Comparison of ENCODE assay signal across 1 cellular context in the genomic region with DNA sequence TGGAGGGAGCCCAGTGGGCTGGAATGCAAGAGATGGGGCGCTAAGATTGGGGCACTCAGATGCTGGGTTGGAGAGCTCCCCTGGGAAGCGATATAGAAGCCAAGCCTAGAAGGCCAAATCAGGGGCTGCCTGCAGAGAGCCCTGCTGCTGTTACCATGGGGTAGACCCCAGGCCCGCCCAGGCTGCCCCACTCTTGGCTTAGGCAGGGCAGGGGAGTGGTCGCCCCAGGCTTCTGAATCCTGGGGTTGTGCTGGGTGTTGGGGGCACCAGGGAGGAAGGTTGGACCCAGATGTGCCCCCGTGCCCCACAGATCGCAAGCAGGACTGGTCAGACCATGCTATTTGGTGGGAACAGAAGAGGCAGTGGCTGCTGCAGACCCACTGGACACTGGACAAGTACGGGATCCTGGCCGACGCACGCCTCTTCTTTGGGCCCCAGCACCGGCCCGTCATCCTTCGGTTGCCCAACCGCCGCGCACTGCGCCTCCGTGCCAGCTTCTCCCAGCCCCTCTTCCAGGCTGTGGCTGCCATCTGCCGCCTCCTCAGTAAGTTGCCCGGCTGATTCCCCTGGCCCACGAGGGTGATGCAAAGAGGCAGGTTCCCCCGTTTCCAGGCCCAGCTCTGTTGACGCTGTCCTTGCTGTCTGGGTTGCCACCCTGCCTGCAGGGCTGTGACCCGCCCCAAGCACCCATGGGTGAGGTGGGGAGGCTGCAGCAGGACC.
TF ChIP-seq lines count a peak whose summit lies in the region.

No MANE protein-coding gene starts in this region.

TF ChIP-seq in GM23338, 12 proteins besides CTCF, POLR2A, EP300 and RAD21:
- TF ChIP-seq STAT1 (IDR thresholded peaks at IDR 0.05; ENCODE audit: unreplicated experiment) (no peak), NANOG (IDR thresholded peaks at IDR 0.05; ENCODE audit: borderline replicate concordance) (no peak), POLR2AphosphoS5 (IDR thresholded peaks at IDR 0.05; ENCODE audit: low read depth) (no peak), ZNF114 (CRISPR knock-in tag; IDR thresholded peaks at IDR 0.05) (no peak)
- TF ChIP-seq, protein P1, sequence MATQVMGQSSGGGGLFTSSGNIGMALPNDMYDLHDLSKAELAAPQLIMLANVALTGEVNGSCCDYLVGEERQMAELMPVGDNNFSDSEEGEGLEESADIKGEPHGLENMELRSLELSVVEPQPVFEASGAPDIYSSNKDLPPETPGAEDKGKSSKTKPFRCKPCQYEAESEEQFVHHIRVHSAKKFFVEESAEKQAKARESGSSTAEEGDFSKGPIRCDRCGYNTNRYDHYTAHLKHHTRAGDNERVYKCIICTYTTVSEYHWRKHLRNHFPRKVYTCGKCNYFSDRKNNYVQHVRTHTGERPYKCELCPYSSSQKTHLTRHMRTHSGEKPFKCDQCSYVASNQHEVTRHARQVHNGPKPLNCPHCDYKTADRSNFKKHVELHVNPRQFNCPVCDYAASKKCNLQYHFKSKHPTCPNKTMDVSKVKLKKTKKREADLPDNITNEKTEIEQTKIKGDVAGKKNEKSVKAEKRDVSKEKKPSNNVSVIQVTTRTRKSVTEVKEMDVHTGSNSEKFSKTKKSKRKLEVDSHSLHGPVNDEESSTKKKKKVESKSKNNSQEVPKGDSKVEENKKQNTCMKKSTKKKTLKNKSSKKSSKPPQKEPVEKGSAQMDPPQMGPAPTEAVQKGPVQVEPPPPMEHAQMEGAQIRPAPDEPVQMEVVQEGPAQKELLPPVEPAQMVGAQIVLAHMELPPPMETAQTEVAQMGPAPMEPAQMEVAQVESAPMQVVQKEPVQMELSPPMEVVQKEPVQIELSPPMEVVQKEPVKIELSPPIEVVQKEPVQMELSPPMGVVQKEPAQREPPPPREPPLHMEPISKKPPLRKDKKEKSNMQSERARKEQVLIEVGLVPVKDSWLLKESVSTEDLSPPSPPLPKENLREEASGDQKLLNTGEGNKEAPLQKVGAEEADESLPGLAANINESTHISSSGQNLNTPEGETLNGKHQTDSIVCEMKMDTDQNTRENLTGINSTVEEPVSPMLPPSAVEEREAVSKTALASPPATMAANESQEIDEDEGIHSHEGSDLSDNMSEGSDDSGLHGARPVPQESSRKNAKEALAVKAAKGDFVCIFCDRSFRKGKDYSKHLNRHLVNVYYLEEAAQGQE (IDR thresholded peaks at IDR 0.05; ENCODE audit: unreplicated experiment) = no peak
